ENCODE assay signal across 23 cellular contexts in the genomic region with DNA sequence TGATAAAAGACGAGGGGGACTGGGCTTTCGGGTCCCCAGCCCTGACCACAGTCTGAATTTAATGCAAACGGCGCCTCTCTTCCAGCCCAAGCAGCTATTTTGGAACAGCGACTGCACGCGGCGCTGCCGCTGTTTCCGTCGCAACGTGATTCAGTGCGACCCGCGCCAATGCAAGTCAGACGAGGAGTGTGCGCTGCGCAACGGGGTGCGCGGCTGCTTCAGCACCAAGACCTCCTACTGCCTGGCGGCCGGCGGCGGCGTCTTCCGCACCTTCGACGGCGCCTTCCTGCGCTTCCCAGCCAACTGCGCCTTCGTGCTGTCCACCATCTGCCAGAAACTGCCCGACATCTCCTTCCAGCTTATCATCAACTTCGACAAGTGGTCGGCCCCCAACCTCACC. TPM values are rescaled to one million over a fixed set of nuclear protein-coding genes. Genes with fewer than 3 reads are reported as not detected.
DNase-seq lines count a peak whose midpoint lies in the region; ATAC-seq and TF ChIP-seq lines count a peak whose summit lies in the region.
"Had no signal": no experiment of that assay in that cellular context is flagged by ENCODE, and none has a peak within 500 bp of the region (broad histone marks: within the 10 kb centered on the region; RNA-seq: fewer than 3 reads in every experiment).

No MANE protein-coding gene starts in this region.

- no peaks in the 10 kb centered on the region for H3K36me3 Mint-ChIP-seq in GM23338 (ENCODE audit: low read depth)
- H3K36me3 Mint-ChIP-seq: CD14-positive monocyte; CD4-positive, alpha-beta memory T cell; CD4-positive, CD25-positive, alpha-beta regulatory T cell; CD8-positive, alpha-beta memory T cell had no signal

- peaks cover 4% of the 10 kb centered on the region for H3K27me3 Mint-ChIP-seq in GM23338 (ENCODE audit: insufficient read depth, low read depth, poor library complexity)
- H3K27me3 Mint-ChIP-seq: CD4-positive, CD25-positive, alpha-beta regulatory T cell had no signal

- no peaks in the 10 kb centered on the region for H4K20me1 ChIP-seq in GM23338 (replicated peaks; ENCODE audit: insufficient read depth)
- H4K20me1 ChIP-seq: BLaER1 had no signal

- intact Hi-C loops in esophagus muscularis mucosa (cut with DNase I) (no loop called here), testis (cut with DNase I; ENCODE audit: low total_unique reads) (no loop called here)

- TF ChIP-seq CTCF in GM23338 (conservative IDR thresholded peaks at IDR 0.05; ENCODE audit: low read depth in 2 of 2), result no peak
- no peak for TF ChIP-seq CTCF in esophagus muscularis mucosa (IDR thresholded peaks at IDR 0.05)
- TF ChIP-seq CTCF in testis (IDR thresholded peaks at IDR 0.05), result no peak

- TF ChIP-seq EP300 in esophagus muscularis mucosa (IDR thresholded peaks at IDR 0.05), result no peak

- TF ChIP-seq POLR2A in esophagus muscularis mucosa (IDR thresholded peaks at IDR 0.05; ENCODE audit: low read depth), result no peak
- TF ChIP-seq POLR2A in testis (IDR thresholded peaks at IDR 0.05), result no peak

- no peak for DNase-seq in GM23338 (ENCODE audit: low spot score)
- peak; percentile 8 for DNase-seq in esophagus muscularis mucosa (ENCODE audit: extremely low spot score)
- DNase-seq in testis, result peak; percentile 26
- DNase-seq in MV-4-11 (lab: John Stamatoyannopoulos, UW), result no peak
- no peak for DNase-seq in hippocampal formation (lab: John Stamatoyannopoulos, UW)
- DNase-seq: 8988T; ACHN; BE2C; C1 segment of cervical spinal cord; CD4-positive, alpha-beta memory T cell; CD4-positive, CD25-positive, alpha-beta regulatory T cell; CD8-positive, alpha-beta memory T cell; COR-L47; DMS 273 treated with DMSO at 0.1 percent for 48 hours; DMS153; DMS53; DMS79; DND-41; EL; GF-D8 had no signal

- no peaks in the 10 kb centered on the region for H3K4me1 ChIP-seq in GM23338 (ENCODE audit: insufficient read depth)
- H3K4me1 ChIP-seq in esophagus muscularis mucosa, result no peaks in the 10 kb centered on the region
- no peaks in the 10 kb centered on the region for H3K4me1 ChIP-seq in testis
- H3K4me1 ChIP-seq: BE2C, BLaER1 had no signal

- H3K4me2 ChIP-seq in GM23338, result no peak overlapping the region
- H3K4me2 ChIP-seq: BLaER1 had no signal

- 85% methylated on average over 23 of the region's 36 CpGs for WGBS in esophagus muscularis mucosa
- 73 to 86% methylated on average over 32 to 36 of the region's 36 CpGs for WGBS in testis, 2 donors

- no peaks in the 10 kb centered on the region for H3K79me2 ChIP-seq in GM23338 (replicated peaks; ENCODE audit: insufficient read depth)

- H3K4me1 Mint-ChIP-seq in GM23338, result peaks cover 17% of the 10 kb centered on the region
- H3K4me1 Mint-ChIP-seq: CD14-positive monocyte; CD4-positive, alpha-beta memory T cell; CD4-positive, CD25-positive, alpha-beta regulatory T cell; CD8-positive, alpha-beta memory T cell had no signal

- H3K9me3 ChIP-seq in esophagus muscularis mucosa (no peaks in the 10 kb centered on the region), testis (no peaks in the 10 kb centered on the region)
- H3K9me3 ChIP-seq: BE2C, BLaER1 had no signal

- no peak overlapping the region for H3K27ac ChIP-seq in GM23338 (ENCODE audit: low read depth)
- no peak overlapping the region for H3K27ac ChIP-seq in esophagus muscularis mucosa (replicated peaks in 1 of 4)
- no peak overlapping the region for H3K27ac ChIP-seq in testis
- H3K27ac ChIP-seq: BLaER1 had no signal

- no peak overlapping the region for H3K27ac Mint-ChIP-seq in GM23338
- H3K27ac Mint-ChIP-seq: CD14-positive monocyte; CD4-positive, alpha-beta memory T cell; CD4-positive, CD25-positive, alpha-beta regulatory T cell; CD8-positive, alpha-beta memory T cell had no signal

- no peak for ATAC-seq in GM23338
- no peak for ATAC-seq in HG03520 (IDR thresholded peaks at IDR 0.05; ENCODE audit: unreplicated experiment)

- H3K4me3 ChIP-seq in GM23338, result no peak overlapping the region
- no peak overlapping the region for H3K4me3 ChIP-seq in esophagus muscularis mucosa
- peak overlapping the region in 1 of 2 donors; percentile 17 for H3K4me3 ChIP-seq in testis
- H3K4me3 ChIP-seq: BLaER1 had no signal

- H2AFZ ChIP-seq in GM23338, result peak overlapping the region; percentile 14; the same call in 1 of the 2 replicates

- no peaks in the 10 kb centered on the region for H3F3A ChIP-seq in GM23338 (replicated peaks; ENCODE audit: low read depth)

- H3K9me3 Mint-ChIP-seq in GM23338, result no peaks in the 10 kb centered on the region; the same call in 2 of the 3 replicates
- H3K9me3 Mint-ChIP-seq: CD4-positive, alpha-beta memory T cell; CD8-positive, alpha-beta memory T cell had no signal

- H3K9me2 ChIP-seq in GM23338 (ENCODE audit: insufficient read depth), result no peaks in the 10 kb centered on the region

- H3K27me3 ChIP-seq in GM23338 (ENCODE audit: insufficient read depth) (no peaks in the 10 kb centered on the region), esophagus muscularis mucosa (no peaks in the 10 kb centered on the region), testis (no peaks in the 10 kb centered on the region)
- H3K27me3 ChIP-seq: BE2C, BLaER1 had no signal

- H3K36me3 ChIP-seq in GM23338 (ENCODE audit: insufficient read depth) (no peaks in the 10 kb centered on the region), esophagus muscularis mucosa (peaks cover 0 to 5% (median 0%) of the 10 kb centered on the region in 4 donors), testis (ENCODE audit: low read depth, missing control alignments) (no peaks in the 10 kb centered on the region)
- H3K36me3 ChIP-seq: BE2C, BLaER1 had no signal

- no peak overlapping the region for H3K4me3 Mint-ChIP-seq in GM23338
- H3K4me3 Mint-ChIP-seq: CD4-positive, alpha-beta memory T cell; CD4-positive, CD25-positive, alpha-beta regulatory T cell; CD8-positive, alpha-beta memory T cell had no signal

TF ChIP-seq in GM23338, 12 proteins besides CTCF, POLR2A, EP300 and RAD21 (continues in another document):
- TF ChIP-seq ZNF114 (CRISPR knock-in tag; IDR thresholded peaks at IDR 0.05) (no peak), POLR2AphosphoS5 (IDR thresholded peaks at IDR 0.05; ENCODE audit: low read depth) (no peak), CREB1 (CRISPR knock-in tag; IDR thresholded peaks at IDR 0.05; ENCODE audit: low read depth) (no peak), STAT1 (IDR thresholded peaks at IDR 0.05; ENCODE audit: unreplicated experiment) (no peak), ZNF331 (CRISPR knock-in tag; IDR thresholded peaks at IDR 0.05; ENCODE audit: low read depth) (no peak), EZH2phosphoT487 (IDR thresholded peaks at IDR 0.05; ENCODE audit: unreplicated experiment) (no peak), NANOG (IDR thresholded peaks at IDR 0.05; ENCODE audit: borderline replicate concordance) (no peak)
- TF ChIP-seq, protein P1, sequence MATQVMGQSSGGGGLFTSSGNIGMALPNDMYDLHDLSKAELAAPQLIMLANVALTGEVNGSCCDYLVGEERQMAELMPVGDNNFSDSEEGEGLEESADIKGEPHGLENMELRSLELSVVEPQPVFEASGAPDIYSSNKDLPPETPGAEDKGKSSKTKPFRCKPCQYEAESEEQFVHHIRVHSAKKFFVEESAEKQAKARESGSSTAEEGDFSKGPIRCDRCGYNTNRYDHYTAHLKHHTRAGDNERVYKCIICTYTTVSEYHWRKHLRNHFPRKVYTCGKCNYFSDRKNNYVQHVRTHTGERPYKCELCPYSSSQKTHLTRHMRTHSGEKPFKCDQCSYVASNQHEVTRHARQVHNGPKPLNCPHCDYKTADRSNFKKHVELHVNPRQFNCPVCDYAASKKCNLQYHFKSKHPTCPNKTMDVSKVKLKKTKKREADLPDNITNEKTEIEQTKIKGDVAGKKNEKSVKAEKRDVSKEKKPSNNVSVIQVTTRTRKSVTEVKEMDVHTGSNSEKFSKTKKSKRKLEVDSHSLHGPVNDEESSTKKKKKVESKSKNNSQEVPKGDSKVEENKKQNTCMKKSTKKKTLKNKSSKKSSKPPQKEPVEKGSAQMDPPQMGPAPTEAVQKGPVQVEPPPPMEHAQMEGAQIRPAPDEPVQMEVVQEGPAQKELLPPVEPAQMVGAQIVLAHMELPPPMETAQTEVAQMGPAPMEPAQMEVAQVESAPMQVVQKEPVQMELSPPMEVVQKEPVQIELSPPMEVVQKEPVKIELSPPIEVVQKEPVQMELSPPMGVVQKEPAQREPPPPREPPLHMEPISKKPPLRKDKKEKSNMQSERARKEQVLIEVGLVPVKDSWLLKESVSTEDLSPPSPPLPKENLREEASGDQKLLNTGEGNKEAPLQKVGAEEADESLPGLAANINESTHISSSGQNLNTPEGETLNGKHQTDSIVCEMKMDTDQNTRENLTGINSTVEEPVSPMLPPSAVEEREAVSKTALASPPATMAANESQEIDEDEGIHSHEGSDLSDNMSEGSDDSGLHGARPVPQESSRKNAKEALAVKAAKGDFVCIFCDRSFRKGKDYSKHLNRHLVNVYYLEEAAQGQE (IDR thresholded peaks at IDR 0.05; ENCODE audit: unreplicated experiment), result no peak
- TF ChIP-seq, protein P2, sequence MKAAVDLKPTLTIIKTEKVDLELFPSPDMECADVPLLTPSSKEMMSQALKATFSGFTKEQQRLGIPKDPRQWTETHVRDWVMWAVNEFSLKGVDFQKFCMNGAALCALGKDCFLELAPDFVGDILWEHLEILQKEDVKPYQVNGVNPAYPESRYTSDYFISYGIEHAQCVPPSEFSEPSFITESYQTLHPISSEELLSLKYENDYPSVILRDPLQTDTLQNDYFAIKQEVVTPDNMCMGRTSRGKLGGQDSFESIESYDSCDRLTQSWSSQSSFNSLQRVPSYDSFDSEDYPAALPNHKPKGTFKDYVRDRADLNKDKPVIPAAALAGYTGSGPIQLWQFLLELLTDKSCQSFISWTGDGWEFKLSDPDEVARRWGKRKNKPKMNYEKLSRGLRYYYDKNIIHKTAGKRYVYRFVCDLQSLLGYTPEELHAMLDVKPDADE (IDR thresholded peaks at IDR 0.05), result no peak

RNA-seq across cellular contexts. Expression of a gene that starts 56.7 kb away (rescaled TPM):
- total RNA-seq in GM23338 (2014; rRNA removed; shearing (Covaris generic)), result 0.69 and 0.74 TPM in 2 replicates
- polyA plus RNA-seq in GM23338 (2016; fragmentation: Nextera tagmentation; extraction: Ambion mirVana) (0.24 and 0.34 TPM in 2 replicates), testis (ENCODE audit: insufficient read depth, low read depth, low replicate concordance) (2.5 TPM)
- total RNA-seq in esophagus muscularis mucosa (1 to 10 TPM in 1 of 4 donors, under 1 TPM in 3; 0.80 to 1.2 (median 0.90) TPM), testis (1 to 10 TPM; 3.1 to 4.6 TPM)
- polyA plus RNA-seq: CD14-positive monocyte; CD8-positive, alpha-beta memory T cell had no signal

Comparison
In these comparisons a context has a peak if more than half of its experiments do, and no peak if none do; other contexts are left out.
1. DNase-seq: peak in esophagus muscularis mucosa (single experiment) and testis (single experiment); none in GM23338 (single experiment), MV-4-11 (single experiment) and hippocampal formation (0 of 2).